ENCODE assay signal across 29 cellular contexts in the genomic region with DNA sequence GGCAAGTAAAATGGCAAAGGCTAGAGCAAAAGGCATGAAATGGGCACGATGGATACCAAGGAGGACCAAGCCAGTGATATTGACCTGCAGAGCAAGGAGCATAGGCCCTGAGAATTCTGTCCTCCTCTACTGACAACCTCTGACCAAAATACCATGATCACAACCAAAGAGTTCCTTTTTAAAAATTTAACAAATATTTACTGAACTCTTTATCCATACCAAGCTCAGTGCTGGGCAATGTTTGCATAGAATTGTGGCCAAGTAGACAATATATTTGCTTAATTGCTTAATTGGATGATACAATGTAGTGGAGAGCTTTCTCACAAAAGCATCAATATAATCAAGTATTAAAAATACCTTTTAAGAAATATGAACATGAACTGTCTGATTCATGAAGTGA.
"Had no signal": no experiment of that assay in that cellular context is flagged by ENCODE, and none has a peak within 500 bp of the region (broad histone marks: within the 10 kb centered on the region; RNA-seq: fewer than 3 reads in every experiment).

No MANE protein-coding gene starts in this region.

- DNase-seq: activated CD4-positive, alpha-beta memory T cell treated with anti-CD3 and anti-CD28 coated beads for 36 hours; activated CD4-positive, alpha-beta T cell treated with anti-CD3 and anti-CD28 coated beads for 36 hours; activated CD4-positive, alpha-beta T cell treated with anti-CD3 and anti-CD28 coated beads, Interleukin-2, amount 10 ng/mL, durations not matched to agents 24 days and 14 days; activated CD4-positive, CD25-positive, alpha-beta regulatory T cell; activated CD4-positive, CD25-positive, alpha-beta regulatory T cell treated with anti-CD3 and anti-CD28 coated beads, Interleukin-2, amount 50 U/mL, for 72 hours; activated CD8-positive, alpha-beta memory T cell treated with anti-CD3 and anti-CD28 coated beads, Interleukin-2, amount 10 ng/mL, durations not matched to agents 7 days and 5 days; activated CD8-positive, alpha-beta memory T cell treated with anti-CD3 and anti-CD28 coated beads, Interleukin-2, amount 50 U/mL, for 4 hours; activated CD8-positive, alpha-beta T cell treated with anti-CD3 and anti-CD28 coated beads, Interleukin-2, amount 10 ng/mL, durations not matched to agents 7 days and 5 days; activated gamma-delta T cell; activated naive CD4-positive, alpha-beta T cell; activated naive CD4-positive, alpha-beta T cell treated with anti-CD3 and anti-CD28 coated beads, Interleukin-2, amount 10 ng/mL, durations not matched to agents 7 days and 5 days; activated naive CD8-positive, alpha-beta T cell treated with anti-CD3 and anti-CD28 coated beads, Interleukin-2, amount 10 ng/mL, durations not matched to agents 7 days and 5 days; activated T-cell treated with anti-CD3 and anti-CD28 coated beads, Interleukin-2, amount 50 U/mL, for 1 hour; activated T-cell treated with anti-CD3 and anti-CD28 coated beads, Interleukin-2, amount 50 U/mL, for 48 hours; central memory CD4-positive, alpha-beta T cell; cerebellar nuclear complex; colonic mucosa; effector CD8-positive, alpha-beta T cell; esophagus squamous epithelium; foreskin melanocyte; T-helper 1 cell; T-helper 17 cell; T1000 had no signal

- H3K27me3 ChIP-seq: ascending aorta, breast epithelium, colonic mucosa, esophagus squamous epithelium, gastroesophageal sphincter had no signal

- ATAC-seq: activated CD4-positive, alpha-beta T cell treated with anti-CD3 and anti-CD28 coated beads for 36 hours; activated CD8-positive, alpha-beta memory T cell treated with anti-CD3 and anti-CD28 coated beads, Interleukin-2, amount 10 ng/mL, durations not matched to agents 7 days and 5 days; activated CD8-positive, alpha-beta T cell treated with anti-CD3 and anti-CD28 coated beads, Interleukin-2, amount 10 ng/mL, durations not matched to agents 7 days and 5 days; activated naive CD4-positive, alpha-beta T cell treated with anti-CD3 and anti-CD28 coated beads, Interleukin-2, amount 50 U/mL, for 72 hours; gastroesophageal sphincter; T-helper 17 cell had no signal

- H3K4me1 ChIP-seq: ascending aorta, breast epithelium, colonic mucosa, esophagus squamous epithelium, gastroesophageal sphincter had no signal

- H3K27ac ChIP-seq: ascending aorta, breast epithelium, cardiac muscle cell, colonic mucosa, epithelial cell of prostate, esophagus squamous epithelium, gastroesophageal sphincter had no signal

- H3K36me3 ChIP-seq: ascending aorta, breast epithelium, cardiac muscle cell, colonic mucosa, esophagus squamous epithelium, gastroesophageal sphincter had no signal

- H3K4me3 ChIP-seq: ascending aorta, breast epithelium, cardiac muscle cell, colonic mucosa, esophagus squamous epithelium, gastroesophageal sphincter had no signal

- H3K9me3 ChIP-seq: ascending aorta, breast epithelium, colonic mucosa, esophagus squamous epithelium, gastroesophageal sphincter had no signal
